ENCODE assay signal across 1 cellular context in genomic region chr12:108567974-108568652, GRCh38.
TF ChIP-seq lines count a peak whose summit lies in the region.

No MANE protein-coding gene starts in this region.

TF ChIP-seq in K562, 482 proteins besides CTCF, POLR2A, EP300 and RAD21:
- TF ChIP-seq RFX1 (IDR thresholded peaks at IDR 0.05), result no peak
- TF ChIP-seq ZKSCAN1 (IDR thresholded peaks at IDR 0.05; ENCODE audit: low read depth, low read length), result peak; percentile 59; the same call in 1 of the 2 replicates
- TF ChIP-seq RNF219 (CRISPR knock-in tag; IDR thresholded peaks at IDR 0.05), result no peak
